ENCODE assay signal across 1 cellular context in genomic region chr10:15972736-15973135, GRCh38.
DNase-seq lines count a peak whose midpoint lies in the region; ATAC-seq lines count a peak whose summit lies in the region.
"Not testable (repeated sequence)": the region's sequence is repeated elsewhere in the genome, so short reads cannot be mapped to it uniquely, and the experiment has no call there.

No MANE protein-coding gene starts in this region.

- ATAC-seq in Right ventricle myocardium inferior, result not testable (repeated sequence)

- DNase-seq in Right ventricle myocardium inferior (ENCODE audit: missing footprints), result peak; percentile 51

- intact Hi-C loops in Right ventricle myocardium inferior (cut with DNase I), result not testable (repeated sequence)
